In genomic region chr16:30010817-30011504, GRCh38 we compare ENCODE assay signal across 8 cellular contexts. TPM values are rescaled to one million over a fixed set of nuclear protein-coding genes. Genes with fewer than 3 reads are reported as not detected.
DNase-seq lines count a peak whose midpoint lies in the region; ATAC-seq and TF ChIP-seq lines count a peak whose summit lies in the region.

TSS of gene DOC2A (minus strand) at chr16:30011027. CDS start at chr16:30010222, 805 bp downstream.

- no peaks in the 10 kb centered on the region for H3K9me3 ChIP-seq in CD4-positive, CD25-positive, alpha-beta regulatory T cell (ENCODE audit: control insufficient read depth in 2 of 2, low read length in 2 of 2)
- H3K9me3 ChIP-seq in IMR-90 (ENCODE audit: control insufficient read depth, insufficient read depth, low read length), result no peaks in the 10 kb centered on the region

- peak; percentile 29 to 35 for ATAC-seq in CD4-positive, CD25-positive, alpha-beta regulatory T cell (ENCODE audit: low read depth in 2 of 2)
- ATAC-seq in IMR-90 (ENCODE audit: low read depth), result peak; percentile 73

- peak within 1 kb of the TSS; percentile 61 to 91 (median 86) for H3K4me3 Mint-ChIP-seq in CD4-positive, CD25-positive, alpha-beta regulatory T cell

- no peak within 1 kb of the TSS for H2BK15ac ChIP-seq in IMR-90 (ENCODE audit: low read depth, low read length)

- H2BK20ac ChIP-seq in IMR-90 (ENCODE audit: low read depth, low read length), result no peak within 1 kb of the TSS

- H3K79me1 ChIP-seq in IMR-90 (ENCODE audit: low read depth in 1 of 2, low read length in 2 of 2), result no peaks in the 10 kb centered on the region; a peak in 1 of 4 replicates

- peaks cover 14% of the 10 kb centered on the region for H3K4me1 ChIP-seq in CD4-positive, CD25-positive, alpha-beta regulatory T cell (ENCODE audit: control insufficient read depth, insufficient read depth, low read length, poor library complexity, severe bottlenecking)
- H3K4me1 ChIP-seq in IMR-90 (ENCODE audit: control insufficient read depth, insufficient read depth, low read length), result no peaks in the 10 kb centered on the region; the same call in 1 of the 2 replicates

- TF ChIP-seq CTCF in IMR-90 (conservative IDR thresholded peaks at IDR 0.05; ENCODE audit: low read depth, low read length) (no peak), fibroblast of mammary gland (conservative IDR thresholded peaks at IDR 0.05; ENCODE audit: control insufficient read depth, insufficient read depth, low read depth, low read length) (no peak)

- H4K91ac ChIP-seq in IMR-90 (ENCODE audit: insufficient read depth, low read depth, low read length), result no peak within 1 kb of the TSS

- H3K27ac ChIP-seq in CD4-positive, CD25-positive, alpha-beta regulatory T cell (ENCODE audit: insufficient read depth, low read length, poor library complexity, severe bottlenecking), result no peak within 1 kb of the TSS
- H3K27ac ChIP-seq in IMR-90 (ENCODE audit: insufficient read depth, low read length), result no peak within 1 kb of the TSS

- no peak within 1 kb of the TSS for H2BK5ac ChIP-seq in IMR-90 (ENCODE audit: low read depth, low read length, poor library complexity, severe bottlenecking)

- no TSS peak for BruUV-seq in IMR-90 (replicated peaks; lab: Mats Ljungman, UMichigan)

- POLR2A ChIA-PET in IMR-90 (lab: Charles Lee; ENCODE audit: unreplicated experiment), result no interaction called here

- peaks cover 0 to 1% (median 0%) of the 10 kb centered on the region in 7 donors for H3K9me3 Mint-ChIP-seq in CD4-positive, CD25-positive, alpha-beta regulatory T cell

- 7% methylated on average over 13 of the region's 84 CpGs; no CpG with 5 or more reads in 1 of the 2 experiments for WGBS in IMR-90 (ENCODE audit: extremely low coverage in 2 of 2, insufficient read length in 1 of 2), 2 experiments

- H3K56ac ChIP-seq in IMR-90 (ENCODE audit: extremely low read depth, insufficient read depth, low read length), result no peak within 1 kb of the TSS

- peak within 1 kb of the TSS; percentile 88 for H2AFZ ChIP-seq in IMR-90 (replicated peaks; ENCODE audit: low read length, poor library complexity)

- H3K27me3 Mint-ChIP-seq in CD4-positive, CD25-positive, alpha-beta regulatory T cell, result peaks cover 29% of the 10 kb centered on the region

- no peak for TF ChIP-seq RAD21 in IMR-90 (IDR thresholded peaks at IDR 0.05; ENCODE audit: low read length)

- H3K9ac ChIP-seq in IMR-90 (ENCODE audit: low read depth, low read length), result no peak within 1 kb of the TSS

- H3K4me1 Mint-ChIP-seq in CD4-positive, CD25-positive, alpha-beta regulatory T cell, result peaks cover 0 to 11% (median 4%) of the 10 kb centered on the region in 4 donors

- no peaks in the 10 kb centered on the region for H3K9me1 ChIP-seq in IMR-90 (ENCODE audit: insufficient read depth, low read length)

- no peaks in the 10 kb centered on the region; the same call in 1 of the 2 replicates for H4K20me1 ChIP-seq in IMR-90 (ENCODE audit: insufficient read depth, low read length)

- no peaks in the 10 kb centered on the region for H3K36me3 ChIP-seq in CD4-positive, CD25-positive, alpha-beta regulatory T cell (ENCODE audit: control insufficient read depth, insufficient read depth, low read length)
- no peaks in the 10 kb centered on the region for H3K36me3 ChIP-seq in IMR-90 (ENCODE audit: control insufficient read depth, insufficient read depth, low read length)

- intact Hi-C loops in IMR-90 (cut with micrococcal nuclease), result no loop called here

- CTCF ChIA-PET in IMR-90 (lab: Yijun Ruan, JAX), result no interaction called here

- dilution Hi-C loops in IMR-90 (cut with HindIII; ENCODE audit: low sequenced_read_pairs, unreplicated experiment), result no loop called here

- H2AK9ac ChIP-seq in IMR-90 (replicated peaks; ENCODE audit: low read depth, low read length, poor library complexity), result peak within 1 kb of the TSS; percentile 78

- H3K4ac ChIP-seq in IMR-90 (ENCODE audit: low read depth, low read length), result no peak within 1 kb of the TSS

- peak within 1 kb of the TSS; percentile 92 for H3K4me2 ChIP-seq in IMR-90 (ENCODE audit: low read depth, low read length)

- H3K23ac ChIP-seq in IMR-90 (ENCODE audit: low read depth, low read length), result no peak within 1 kb of the TSS

- H3K14ac ChIP-seq in IMR-90 (replicated peaks; ENCODE audit: low read depth, low read length), result no peak within 1 kb of the TSS

- H3K27ac Mint-ChIP-seq in CD4-positive, CD25-positive, alpha-beta regulatory T cell, result peak within 1 kb of the TSS in 2 of 3 donors; percentile 20 to 36

- H2BK120ac ChIP-seq in IMR-90 (ENCODE audit: low read depth, low read length), result no peak within 1 kb of the TSS

- no peak for TF ChIP-seq POLR2A in IMR-90 (IDR thresholded peaks at IDR 0.05; ENCODE audit: low read depth, low read length)

- no peak within 1 kb of the TSS for H4K8ac ChIP-seq in IMR-90 (ENCODE audit: low read depth in 2 of 2, low read length in 2 of 2)

- H2AK5ac ChIP-seq in IMR-90 (ENCODE audit: low read depth, low read length), result no peak within 1 kb of the TSS

- peak in 2 of 3 donors; percentile 26 to 30 for DNase-seq in CD4-positive, CD25-positive, alpha-beta regulatory T cell
- no peak for DNase-seq in IMR-90
- DNase-seq in activated CD4-positive, alpha-beta T cell treated with anti-CD3 and anti-CD28 coated beads, Interleukin-2, amount 50 U/mL, for 1 hour, result peak; percentile 35
- no peak for DNase-seq in fibroblast of mammary gland (ENCODE audit: low read depth)
- no peak for DNase-seq in skeletal muscle cell (ENCODE audit: low read depth)
- DNase-seq in NCI-H774 (lab: John Stamatoyannopoulos, UW), result no peak
- DNase-seq in 8988T, result no peak
- no peak for DNase-seq in activated CD4-positive, CD25-positive, alpha-beta regulatory T cell treated with anti-CD3 and anti-CD28 coated beads, Interleukin-2, amount 50 U/mL, for 72 hours

- H3K27me3 ChIP-seq in CD4-positive, CD25-positive, alpha-beta regulatory T cell (ENCODE audit: control insufficient read depth, insufficient read depth, low read length), result no peaks in the 10 kb centered on the region
- H3K27me3 ChIP-seq in IMR-90 (ENCODE audit: control insufficient read depth, insufficient read depth, low read length), result peaks cover 27% of the 10 kb centered on the region

- H3K36me3 Mint-ChIP-seq in CD4-positive, CD25-positive, alpha-beta regulatory T cell, result no peaks in the 10 kb centered on the region

- no peak within 1 kb of the TSS for H3K18ac ChIP-seq in IMR-90 (ENCODE audit: low read depth, low read length)

- H3K4me3 ChIP-seq in CD4-positive, CD25-positive, alpha-beta regulatory T cell (ENCODE audit: low read depth, low read length), result no peak within 1 kb of the TSS
- H3K4me3 ChIP-seq in IMR-90 (ENCODE audit: insufficient read depth, low read depth, low read length), result peak within 1 kb of the TSS; percentile 42
- peak within 1 kb of the TSS; percentile 19 for H3K4me3 ChIP-seq in fibroblast of mammary gland (ENCODE audit: control insufficient read depth, low read depth, low read length)
- peak within 1 kb of the TSS; percentile 51 for H3K4me3 ChIP-seq in skeletal muscle cell (ENCODE audit: low read depth, low read length)

- H4K5ac ChIP-seq in IMR-90 (ENCODE audit: low read depth, low read length), result no peak within 1 kb of the TSS

- in situ Hi-C loops in IMR-90 (cut with MboI; ENCODE audit: low sequenced_read_pairs), result no loop called here

TF ChIP-seq in IMR-90, 13 proteins besides CTCF, POLR2A, EP300 and RAD21:
- peak; percentile 34; the same call in 1 of the 2 replicates for TF ChIP-seq MAZ (IDR thresholded peaks at IDR 0.05; ENCODE audit: borderline replicate concordance, low read depth, low read length)
- no peak for TF ChIP-seq RFX5 (IDR thresholded peaks at IDR 0.05; ENCODE audit: low read depth, low read length)

RNA-seq across cellular contexts. Expression of gene DOC2A, which starts in this region (rescaled TPM):
- not detected for total RNA-seq in CD4-positive, CD25-positive, alpha-beta regulatory T cell
- polyA plus RNA-seq in CD4-positive, CD25-positive, alpha-beta regulatory T cell, result not detected
- total RNA-seq in IMR-90 (2012; rRNA removed), result under 0.01 TPM in 1 of 2 replicates, not detected in the other
- polyA plus RNA-seq in IMR-90 (2012; rRNA removed), result 0.48 and 0.50 TPM in 2 replicates
- polyA plus RNA-seq in IMR-90 (2012; cell fraction: cytosol; rRNA removed), result 0.37 and 0.68 TPM in 2 replicates
- 6.0 and 7.2 TPM in 2 replicates for polyA plus RNA-seq in IMR-90 (2012; cell fraction: nucleus; rRNA removed; ENCODE audit: low replicate concordance)

Comparison
In these comparisons a context has a peak if more than half of its experiments do, and no peak if none do; other contexts are left out.
1. Peak in DNase-seq and ATAC-seq in CD4-positive, CD25-positive, alpha-beta regulatory T cell; RNA of the gene not detected or under 1 TPM.